8 cellular contexts compared by ENCODE assay signal in genomic region chr19:58500242-58500641, GRCh38. TPM values are rescaled to one million over a fixed set of nuclear protein-coding genes. Genes with fewer than 3 reads are reported as not detected.
DNase-seq lines count a peak whose midpoint lies in the region; ATAC-seq, FAIRE-seq and TF ChIP-seq lines count a peak whose summit lies in the region.
"Had no signal": no experiment of that assay in that cellular context is flagged by ENCODE, and none has a peak within 500 bp of the region (broad histone marks: within the 10 kb centered on the region; RNA-seq: fewer than 3 reads in every experiment).

No MANE protein-coding gene starts in this region.

- peaks cover 7% of the 10 kb centered on the region for H3K36me3 Mint-ChIP-seq in dendritic cell treated with granulocyte-macrophage colony-stimulating factor and Interleukin-4, amounts not matched to agents 40 ng/mL and 50 ng/mL, for 4 days (ENCODE audit: low read depth)

- H3K4me3 ChIP-seq in SK-N-SH (ENCODE audit: low read depth in 2 of 2, low read length in 1 of 2) (peak overlapping the region; percentile 58 to 77), trophoblast cell (ENCODE audit: low read depth, low read length) (no peak overlapping the region)

- H3K27ac ChIP-seq in SK-N-SH (ENCODE audit: low read depth in 2 of 2, low read length in 1 of 2) (no peak overlapping the region; a peak in 1 of 4 replicates), trophoblast cell (ENCODE audit: low read depth, low read length) (no peak overlapping the region)

- 91% methylated on average over 9 of the region's 14 CpGs for WGBS in SK-N-SH (ENCODE audit: low lambda C conversion rate)
- no CpG with 5 or more reads among the region's 14 CpGs for WGBS in trophoblast cell (ENCODE audit: extremely low coverage, insufficient coverage, insufficient read length)

- no peaks in the 10 kb centered on the region for H4K20me1 ChIP-seq in SK-N-SH (ENCODE audit: insufficient read depth)

- DNase-seq in SK-N-SH (no peak), trophoblast cell (no peak), D721Med (ENCODE audit: insufficient read length, low spot score) (no peak)
- DNase-seq: effector CD4-positive, alpha-beta T cell had no signal

- H4K12ac ChIP-seq in trophoblast cell (ENCODE audit: low read depth, low read length): no peak overlapping the region

- peaks cover 18% of the 10 kb centered on the region for H3K4me1 Mint-ChIP-seq in dendritic cell treated with granulocyte-macrophage colony-stimulating factor and Interleukin-4, amounts not matched to agents 40 ng/mL and 50 ng/mL, for 4 days (ENCODE audit: low read depth)

- H3K14ac ChIP-seq in trophoblast cell (ENCODE audit: low read length): no peak overlapping the region

- ATAC-seq in SK-N-SH treated with all-trans-retinoic acid at 6 μM for 48 hours (no peak), HG03378 (IDR thresholded peaks at IDR 0.05; ENCODE audit: unreplicated experiment) (no peak)

- no peak for TF ChIP-seq EP300 in SK-N-SH (IDR thresholded peaks at IDR 0.05; ENCODE audit: borderline replicate concordance in 1 of 2, low read depth in 1 of 2, low read length in 1 of 2)

- H3K4me2 ChIP-seq in SK-N-SH (peak overlapping the region; percentile 85; the same call in 1 of the 2 replicates), trophoblast cell (ENCODE audit: low read length) (peak overlapping the region; percentile 77)

- H3K27ac Mint-ChIP-seq in dendritic cell treated with granulocyte-macrophage colony-stimulating factor and Interleukin-4, amounts not matched to agents 40 ng/mL and 50 ng/mL, for 4 days: peak overlapping the region; percentile 89

- H2AFZ ChIP-seq in SK-N-SH (ENCODE audit: low read depth) (no peak overlapping the region), trophoblast cell (ENCODE audit: insufficient read depth, low read length, poor library complexity) (no peak overlapping the region)

- no peak overlapping the region for H3K4me3 Mint-ChIP-seq in dendritic cell treated with granulocyte-macrophage colony-stimulating factor and Interleukin-4, amounts not matched to agents 40 ng/mL and 50 ng/mL, for 4 days

- no peak overlapping the region for H3K23ac ChIP-seq in trophoblast cell (ENCODE audit: low read length)

- no peak overlapping the region for H2BK5ac ChIP-seq in trophoblast cell (ENCODE audit: low read depth, low read length, poor library complexity)

- H3K36me3 ChIP-seq in SK-N-SH (replicated peaks in 1 of 2; ENCODE audit: control insufficient read depth in 1 of 2, insufficient read depth in 2 of 2, low read length in 1 of 2): no peaks in the 10 kb centered on the region
- H3K36me3 ChIP-seq in trophoblast cell (ENCODE audit: control insufficient read depth in 1 of 2, insufficient read depth in 2 of 2, low read length in 2 of 2): no peaks in the 10 kb centered on the region
- H3K36me3 ChIP-seq: ovary had no signal

- peaks cover 3% of the 10 kb centered on the region for H3F3A ChIP-seq in SK-N-SH (replicated peaks; ENCODE audit: insufficient read depth)

- peaks cover 15% of the 10 kb centered on the region for H3K27me3 Mint-ChIP-seq in dendritic cell treated with granulocyte-macrophage colony-stimulating factor and Interleukin-4, amounts not matched to agents 40 ng/mL and 50 ng/mL, for 4 days

- no peak overlapping the region for H2AK5ac ChIP-seq in trophoblast cell (ENCODE audit: low read length)

- H3K9ac ChIP-seq in SK-N-SH: no peak overlapping the region
- H3K9ac ChIP-seq in trophoblast cell (ENCODE audit: low read length): no peak overlapping the region

- H3K4me1 ChIP-seq in SK-N-SH (ENCODE audit: control insufficient read depth in 1 of 2, insufficient read depth in 2 of 2, low read depth in 1 of 2, low read length in 1 of 2) (peaks cover 0 to 24% of the 10 kb centered on the region in 2 experiments; a peak in 1 of 4 replicates), trophoblast cell (ENCODE audit: control insufficient read depth in 1 of 2, insufficient read depth in 2 of 2, low read length in 2 of 2) (peaks cover 10 to 19% of the 10 kb centered on the region in 2 experiments)

- H3K79me1 ChIP-seq in trophoblast cell (ENCODE audit: low read length): peaks cover 7% of the 10 kb centered on the region

- no peaks in the 10 kb centered on the region; the same call in 1 of the 2 replicates for H3K79me2 ChIP-seq in SK-N-SH (ENCODE audit: insufficient read depth)
- H3K79me2 ChIP-seq in trophoblast cell (ENCODE audit: control insufficient read depth, insufficient read depth, low read length, poor library complexity): peaks cover 4% of the 10 kb centered on the region

- no peak overlapping the region for H4K91ac ChIP-seq in trophoblast cell (ENCODE audit: low read depth, low read length)

- POLR2A ChIA-PET in SK-N-SH (lab: Yijun Ruan, JAX): interaction anchor here (0.6 kb wide), 1 partner anchor 74 kb away, joined by 3 read pairs; no protein-coding TSS in a partner anchor

- no peaks in the 10 kb centered on the region for H3K9me3 ChIP-seq in SK-N-SH
- H3K9me3 ChIP-seq in trophoblast cell (ENCODE audit: insufficient read depth, low read depth, low read length): peaks cover 5% of the 10 kb centered on the region
- H3K9me3 ChIP-seq: ovary had no signal

- TF ChIP-seq CTCF in SK-N-SH (IDR thresholded peaks at IDR 0.05) (no peak), D721Med (IDR thresholded peaks at IDR 0.05; ENCODE audit: insufficient read depth, missing control alignments) (no peak)

- no peak overlapping the region for H2BK120ac ChIP-seq in trophoblast cell (ENCODE audit: insufficient read depth, low read length, poor library complexity)

- CTCF ChIA-PET in SK-N-SH (lab: Yijun Ruan, JAX): interaction anchor here (3.5 to 3.6 kb wide), 2 partner anchors 14 to 19 kb away, joined by 23 to 27 read pairs; partner anchors contain the start of gene ZBTB45

- no peak for TF ChIP-seq RAD21 in SK-N-SH (IDR thresholded peaks at IDR 0.05; ENCODE audit: low read length)

- H2BK12ac ChIP-seq in trophoblast cell (ENCODE audit: low read length): no peak overlapping the region

- no peak overlapping the region for H3K18ac ChIP-seq in trophoblast cell (ENCODE audit: low read length)

- intact Hi-C loops in dendritic cell treated with granulocyte-macrophage colony-stimulating factor and Interleukin-4, amounts not matched to agents 40 ng/mL and 50 ng/mL, for 4 days (cut with micrococcal nuclease): no loop called here

- peak overlapping the region; percentile 100 for H4K8ac ChIP-seq in trophoblast cell (ENCODE audit: low read depth, low read length)

- H3K27me3 ChIP-seq in SK-N-SH (ENCODE audit: insufficient read depth) (no peaks in the 10 kb centered on the region), trophoblast cell (ENCODE audit: insufficient read depth, low read length) (no peaks in the 10 kb centered on the region)
- H3K27me3 ChIP-seq: ovary had no signal

- no peaks in the 10 kb centered on the region for H3K9me2 ChIP-seq in SK-N-SH

- no peak for FAIRE-seq in D721Med (lab: Jason Lieb, UNC)

- H3K9me3 Mint-ChIP-seq in dendritic cell treated with granulocyte-macrophage colony-stimulating factor and Interleukin-4, amounts not matched to agents 40 ng/mL and 50 ng/mL, for 4 days: peaks cover 25% of the 10 kb centered on the region

- H3K4ac ChIP-seq in trophoblast cell (ENCODE audit: low read depth, low read length): no peak overlapping the region

TF ChIP-seq in SK-N-SH, 30 proteins besides CTCF, POLR2A, EP300 and RAD21 (continues in another document):
- TF ChIP-seq EZH2phosphoT487 (IDR thresholded peaks at IDR 0.05; ENCODE audit: borderline replicate concordance, low read depth): no peak
- TF ChIP-seq, protein P1, sequence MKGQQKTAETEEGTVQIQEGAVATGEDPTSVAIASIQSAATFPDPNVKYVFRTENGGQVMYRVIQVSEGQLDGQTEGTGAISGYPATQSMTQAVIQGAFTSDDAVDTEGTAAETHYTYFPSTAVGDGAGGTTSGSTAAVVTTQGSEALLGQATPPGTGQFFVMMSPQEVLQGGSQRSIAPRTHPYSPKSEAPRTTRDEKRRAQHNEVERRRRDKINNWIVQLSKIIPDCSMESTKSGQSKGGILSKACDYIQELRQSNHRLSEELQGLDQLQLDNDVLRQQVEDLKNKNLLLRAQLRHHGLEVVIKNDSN (IDR thresholded peaks at IDR 0.05; ENCODE audit: borderline replicate concordance, low read depth): no peak
- TF ChIP-seq SMC3 (IDR thresholded peaks at IDR 0.05; ENCODE audit: low read depth, low read length): no peak
- TF ChIP-seq ELF1 (IDR thresholded peaks at IDR 0.05): no peak

TF ChIP-seq in SK-N-SH treated with all-trans-retinoic acid at 6 μM for 48 hours, 23 proteins besides CTCF, POLR2A, EP300 and RAD21 (continues in another document):
- TF ChIP-seq CREB5 (CRISPR knock-in tag; IDR thresholded peaks at IDR 0.05; ENCODE audit: low read depth): no peak

RNA-seq across cellular contexts. Expression of gene SLC27A5, which starts 11.6 kb away (rescaled TPM):
- polyA plus RNA-seq in SK-N-SH (2012; rRNA removed): 50.5 and 57.3 TPM in 2 replicates
- polyA plus RNA-seq in SK-N-SH (2012; cell fraction: cytosol; rRNA removed): 29.2 and 41.8 TPM in 2 replicates
- 24.0 and 40.3 TPM in 2 replicates for polyA plus RNA-seq in SK-N-SH (2012; cell fraction: nucleus; rRNA removed)
- polyA plus RNA-seq in trophoblast cell (2013): 4.0 and 4.6 TPM in 2 replicates

RNA-seq across cellular contexts. Expression of gene ZBTB45, which starts 19.4 kb away (rescaled TPM):
- 7.9 and 11.3 TPM in 2 replicates for polyA plus RNA-seq in SK-N-SH (2012; rRNA removed)
- polyA plus RNA-seq in SK-N-SH (2012; cell fraction: cytosol; rRNA removed): 4.4 and 6.0 TPM in 2 replicates
- 21.0 and 30.6 TPM in 2 replicates for polyA plus RNA-seq in SK-N-SH (2012; cell fraction: nucleus; rRNA removed)
- polyA plus RNA-seq in trophoblast cell (2013): 14.8 and 15.3 TPM in 2 replicates

RNA-seq across cellular contexts. Expression of gene ZNF446, which starts 24.1 kb away (rescaled TPM):
- 6.9 and 7.0 TPM in 2 replicates for polyA plus RNA-seq in SK-N-SH (2012; rRNA removed)
- polyA plus RNA-seq in SK-N-SH (2012; cell fraction: cytosol; rRNA removed): 2.3 and 4.2 TPM in 2 replicates
- 22.6 and 27.0 TPM in 2 replicates for polyA plus RNA-seq in SK-N-SH (2012; cell fraction: nucleus; rRNA removed)
- polyA plus RNA-seq in trophoblast cell (2013): 4.6 and 4.9 TPM in 2 replicates

RNA-seq across cellular contexts. Expression of gene ZNF324, which starts 33.4 kb away (rescaled TPM):
- polyA plus RNA-seq in SK-N-SH (2012; rRNA removed): 5.6 and 6.0 TPM in 2 replicates
- polyA plus RNA-seq in SK-N-SH (2012; cell fraction: cytosol; rRNA removed): 2.2 and 3.8 TPM in 2 replicates
- polyA plus RNA-seq in SK-N-SH (2012; cell fraction: nucleus; rRNA removed): 11.5 and 12.0 TPM in 2 replicates
- 4.0 and 4.3 TPM in 2 replicates for polyA plus RNA-seq in trophoblast cell (2013)

RNA-seq across cellular contexts. Expression of gene TRIM28, which starts 43.6 kb away (rescaled TPM):
- polyA plus RNA-seq in SK-N-SH (2012; rRNA removed): 321 and 594 TPM in 2 replicates
- 191 and 231 TPM in 2 replicates for polyA plus RNA-seq in SK-N-SH (2012; cell fraction: cytosol; rRNA removed)
- polyA plus RNA-seq in SK-N-SH (2012; cell fraction: nucleus; rRNA removed): 1,222 and 1,964 TPM in 2 replicates
- polyA plus RNA-seq in trophoblast cell (2013): 646 and 654 TPM in 2 replicates
